27 cellular contexts compared by ENCODE assay signal in the genomic region with DNA sequence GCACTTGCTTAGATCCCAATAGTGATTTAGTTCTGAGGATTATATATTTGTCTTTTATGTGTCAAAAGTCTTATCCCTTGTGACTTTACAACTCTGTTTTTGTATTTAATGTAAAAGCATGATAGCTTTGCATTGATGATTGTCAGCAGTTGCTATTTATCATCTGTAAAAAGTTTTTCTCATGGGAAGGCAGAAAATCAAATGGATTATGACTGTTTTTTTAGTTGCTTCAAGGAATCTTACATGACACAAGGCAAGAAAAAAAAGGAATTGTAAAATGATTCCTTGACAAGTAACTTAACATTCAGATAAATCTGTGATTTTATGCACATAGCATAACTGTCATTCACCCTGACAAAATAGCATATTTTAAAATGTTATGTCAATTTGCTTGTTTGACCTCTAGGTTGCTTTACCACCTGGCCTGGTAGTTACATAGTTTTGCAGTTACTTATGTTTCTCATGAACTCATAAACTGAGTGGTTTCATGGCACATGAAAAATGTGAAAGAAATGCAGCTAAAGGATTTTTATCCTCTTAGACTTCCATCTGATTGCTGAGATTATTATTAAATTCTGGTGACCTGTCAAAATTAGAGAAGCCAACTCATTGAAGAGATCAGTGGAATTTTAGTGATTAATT.
"Had no signal": no experiment of that assay in that cellular context is flagged by ENCODE, and none has a peak within 500 bp of the region (broad histone marks: within the 10 kb centered on the region; RNA-seq: fewer than 3 reads in every experiment).

No MANE protein-coding gene starts in this region.

- H3K36me3 ChIP-seq: heart right ventricle, lower lobe of right lung, neutrophil, right lobe of liver, suprapubic skin, transverse colon, vagina had no signal

- H2AFZ ChIP-seq: parathyroid adenoma had no signal

- ATAC-seq: esophagus mucosa; heart right ventricle; left ventricle myocardium superior; lower lobe of right lung; natural killer cell; right lobe of liver; stimulated activated naive CD8-positive, alpha-beta T cell treated with anti-CD3 and anti-CD28 coated beads, Interleukin-15, amount 100 ng/mL, for 72 hours had no signal

- H3K27me3 ChIP-seq: dorsolateral prefrontal cortex, heart right ventricle, neutrophil, right lobe of liver, suprapubic skin, transverse colon, vagina had no signal

- H3K4me3 ChIP-seq: dorsolateral prefrontal cortex, heart right ventricle, lower lobe of right lung, right lobe of liver, suprapubic skin, transverse colon, vagina had no signal

- H3K9ac ChIP-seq: parathyroid adenoma had no signal

- H3K27ac ChIP-seq: dorsolateral prefrontal cortex, epithelial cell of prostate, heart right ventricle, lower lobe of right lung, neutrophil, parathyroid adenoma, right lobe of liver, suprapubic skin, transverse colon, vagina had no signal

- H3K79me2 ChIP-seq: parathyroid adenoma had no signal

- H3K9me3 ChIP-seq: heart right ventricle, lower lobe of right lung, neutrophil, right lobe of liver, suprapubic skin, transverse colon, vagina had no signal

- H3K4me1 ChIP-seq: heart right ventricle, lower lobe of right lung, parathyroid adenoma, right lobe of liver, suprapubic skin, transverse colon, vagina had no signal

- DNase-seq: dorsolateral prefrontal cortex; effector CD4-positive, alpha-beta T cell; endodermal cell; foreskin melanocyte; glutamatergic neuron; heart right ventricle; hypothalamus; immature natural killer cell; islet precursor cell; kidney glomerular epithelial cell; left ventricle myocardium superior; lower lobe of right lung; natural killer cell; right lobe of liver; small intestine; stimulated activated CD4-positive, alpha-beta T cell treated with anti-CD3 and anti-CD28 coated beads, Interleukin-15, amount 100 ng/mL, for 24 hours; stimulated activated CD4-positive, alpha-beta T cell treated with anti-CD3 and anti-CD28 coated beads, Interleukin-2, amount 100 ng/mL, for 48 hours; stimulated activated CD8-positive, alpha-beta memory T cell treated with anti-CD3 and anti-CD28 coated beads, Interleukin-4, amount 100 ng/mL, for 48 hours; stimulated activated naive CD4-positive, alpha-beta T cell; stimulated activated naive CD8-positive, alpha-beta T cell treated with anti-CD3 and anti-CD28 coated beads, Interleukin-15, amount 100 ng/mL, for 72 hours; transverse colon had no signal
